Comparison of ENCODE assay signal across 8 cellular contexts in the genomic region with DNA sequence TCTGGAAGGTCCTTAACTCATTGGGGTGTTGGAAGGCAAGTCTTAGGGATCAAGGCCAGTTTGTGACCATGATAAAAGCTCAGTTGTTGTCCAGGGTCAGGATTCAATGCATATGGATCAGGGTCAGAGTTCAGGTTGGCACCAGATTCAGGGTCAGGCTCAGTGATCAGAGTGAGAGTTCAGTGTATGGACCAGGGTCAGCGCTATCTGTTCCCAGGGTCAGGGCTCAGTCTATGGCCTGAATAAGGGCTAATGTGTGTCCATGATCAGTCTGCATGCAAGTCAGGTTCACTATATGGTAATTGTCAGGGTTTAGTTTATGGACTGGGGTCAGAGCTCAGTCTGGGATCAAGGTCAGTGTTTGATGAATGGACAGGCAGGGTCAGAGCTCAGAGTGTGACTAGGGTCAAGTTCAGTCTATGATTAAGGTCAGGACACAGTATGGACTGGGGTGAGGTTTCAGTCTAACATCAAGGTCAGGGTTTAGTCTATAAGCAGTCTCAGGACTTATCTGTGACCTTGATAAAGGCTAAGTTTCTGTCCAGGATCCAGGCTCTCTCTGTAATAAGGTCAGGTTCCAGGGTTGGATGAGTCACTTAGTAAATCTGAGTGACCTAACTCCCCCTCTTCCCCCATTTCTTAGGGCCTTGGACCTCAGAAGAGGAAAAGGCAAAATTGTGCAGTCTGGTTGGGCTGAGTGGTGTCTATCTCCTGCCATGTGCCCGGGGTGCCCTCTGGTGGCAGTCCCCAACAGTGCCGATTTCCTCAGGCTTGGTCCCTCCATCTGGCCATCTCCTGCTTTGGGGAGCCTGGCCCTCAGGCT. TPM values are rescaled to one million over a fixed set of nuclear protein-coding genes. Genes with fewer than 3 reads are reported as not detected.
DNase-seq lines count a peak whose midpoint lies in the region; ATAC-seq lines count a peak whose summit lies in the region.

No MANE protein-coding gene starts in this region.

- H2BK5ac ChIP-seq in mesenchymal stem cell (ENCODE audit: low read depth, low read length, poor library complexity, severe bottlenecking) = no peak overlapping the region

- H3K4me1 Mint-ChIP-seq in activated CD4-positive, alpha-beta memory T cell treated with anti-CD3 and anti-CD28 coated beads for 36 hours (ENCODE audit: low read depth) = peaks cover 22% of the 10 kb centered on the region

- no peak overlapping the region for H3K27ac ChIP-seq in mesenchymal stem cell (ENCODE audit: low read length, poor library complexity, severe bottlenecking)

- H3K27ac Mint-ChIP-seq in activated CD4-positive, alpha-beta memory T cell treated with anti-CD3 and anti-CD28 coated beads for 36 hours = no peak overlapping the region

- H3K4me3 Mint-ChIP-seq in activated CD4-positive, alpha-beta memory T cell treated with anti-CD3 and anti-CD28 coated beads for 36 hours = no peak overlapping the region

- ATAC-seq in HG02870 (IDR thresholded peaks at IDR 0.05; ENCODE audit: unreplicated experiment) (peak; percentile 66), HG03139 (IDR thresholded peaks at IDR 0.05; ENCODE audit: unreplicated experiment) (no peak)

- H2BK120ac ChIP-seq in mesenchymal stem cell (ENCODE audit: low read depth, low read length) = no peak overlapping the region

- CTCF ChIA-PET in activated CD4-positive, alpha-beta memory T cell treated with anti-CD3 and anti-CD28 coated beads for 36 hours (lab: Charles Lee) = interaction anchor here (0.5 to 11.4 kb wide), 17 partner anchors 8 to 665 kb away, joined by 3 to 250 read pairs (median 10); a partner anchor contains a TSS

- H3K14ac ChIP-seq in mesenchymal stem cell (ENCODE audit: low read length in 2 of 2) = no peak overlapping the region

- H4K8ac ChIP-seq in mesenchymal stem cell (ENCODE audit: low read length) = no peak overlapping the region

- POLR2A ChIA-PET in activated CD4-positive, alpha-beta memory T cell treated with anti-CD3 and anti-CD28 coated beads for 36 hours (lab: Charles Lee) = no interaction called here

- no peaks in the 10 kb centered on the region for H3K36me3 ChIP-seq in mesenchymal stem cell (ENCODE audit: control insufficient read depth in 1 of 2, insufficient read depth in 2 of 2, low read depth in 1 of 2, low read length in 2 of 2)

- no peak overlapping the region for H3K23ac ChIP-seq in mesenchymal stem cell (ENCODE audit: low read length in 2 of 2)

- WGBS in mesenchymal stem cell = 17% methylated on average over 3 of the region's 3 CpGs

- no peak overlapping the region for H2AFZ ChIP-seq in mesenchymal stem cell (ENCODE audit: low read depth, low read length)

- no peak overlapping the region for H3K4me2 ChIP-seq in mesenchymal stem cell (ENCODE audit: low read length, poor library complexity, severe bottlenecking)

- peaks cover 32% of the 10 kb centered on the region for H3K27me3 Mint-ChIP-seq in activated CD4-positive, alpha-beta memory T cell treated with anti-CD3 and anti-CD28 coated beads for 36 hours

- no peak overlapping the region for H4K91ac ChIP-seq in mesenchymal stem cell (ENCODE audit: low read length)

- no peaks in the 10 kb centered on the region for H3K79me1 ChIP-seq in mesenchymal stem cell (replicated peaks; ENCODE audit: low read length, poor library complexity, severe bottlenecking)

- no peaks in the 10 kb centered on the region for H3K9me3 Mint-ChIP-seq in activated CD4-positive, alpha-beta memory T cell treated with anti-CD3 and anti-CD28 coated beads for 36 hours

- H3K4me3 ChIP-seq in mesenchymal stem cell (ENCODE audit: insufficient read depth in 1 of 2, low read depth in 1 of 2, low read length in 2 of 2) = no peak overlapping the region

- no peak overlapping the region for H2AK5ac ChIP-seq in mesenchymal stem cell (ENCODE audit: low read length, severe bottlenecking)

- no peak overlapping the region for H3K4ac ChIP-seq in mesenchymal stem cell (ENCODE audit: low read depth in 1 of 2, low read length in 2 of 2)

- DNase-seq in EL = peak; percentile 79
- DNase-seq in NCI-H748 treated with DMSO at 0.1 percent for 48 hours (lab: John Stamatoyannopoulos, UW) = peak; percentile 48
- peak; percentile 87 for DNase-seq in activated CD4-positive, alpha-beta memory T cell treated with anti-CD3 and anti-CD28 coated beads for 36 hours
- peak; percentile 55 for DNase-seq in effector CD4-positive, alpha-beta T cell
- peak; percentile 71 for DNase-seq in mesenchymal stem cell
- peak; percentile 67 to 73 for DNase-seq in stimulated activated CD8-positive, alpha-beta memory T cell treated with anti-CD3 and anti-CD28 coated beads, Interleukin-2, amount 100 ng/mL, for 48 hours (ENCODE audit: low read depth in 2 of 2)

- H3K18ac ChIP-seq in mesenchymal stem cell (ENCODE audit: low read depth in 1 of 2, low read length in 2 of 2) = no peak overlapping the region

- peaks cover 84 to 89% of the 10 kb centered on the region in 2 experiments for H3K27me3 ChIP-seq in mesenchymal stem cell (ENCODE audit: control insufficient read depth in 1 of 2, insufficient read depth in 1 of 2, low read length in 2 of 2)

- peaks cover 2% of the 10 kb centered on the region for H3K4me1 ChIP-seq in mesenchymal stem cell (ENCODE audit: control insufficient read depth, insufficient read depth, low read depth, low read length)

- no peaks in the 10 kb centered on the region for H3K36me3 Mint-ChIP-seq in activated CD4-positive, alpha-beta memory T cell treated with anti-CD3 and anti-CD28 coated beads for 36 hours

- no peak overlapping the region for H2BK12ac ChIP-seq in mesenchymal stem cell (ENCODE audit: low read length in 2 of 2)

- H3K9ac ChIP-seq in mesenchymal stem cell (ENCODE audit: low read length) = no peak overlapping the region

- H2BK15ac ChIP-seq in mesenchymal stem cell (ENCODE audit: low read depth, poor library complexity, severe bottlenecking) = no peak overlapping the region

- no peaks in the 10 kb centered on the region for H3K9me3 ChIP-seq in mesenchymal stem cell (ENCODE audit: control insufficient read depth, low read length)

- intact Hi-C loops in activated CD4-positive, alpha-beta memory T cell treated with anti-CD3 and anti-CD28 coated beads for 36 hours (cut with micrococcal nuclease) = loop anchor here (1.0 to 2.0 kb wide), 4 partner anchors 41 to 85 kb away; no protein-coding TSS in a partner anchor

RNA-seq across cellular contexts. Expression of a gene that starts 23.8 kb away (rescaled TPM):
- total RNA-seq in activated CD4-positive, alpha-beta memory T cell treated with anti-CD3 and anti-CD28 coated beads for 36 hours = not detected
- not detected for polyA plus RNA-seq in mesenchymal stem cell (2013, experiment 1 of 2)
- polyA plus RNA-seq in mesenchymal stem cell (2013, experiment 2 of 2) = not detected

RNA-seq across cellular contexts. Expression of a gene that starts 38.0 kb away (rescaled TPM):
- total RNA-seq in activated CD4-positive, alpha-beta memory T cell treated with anti-CD3 and anti-CD28 coated beads for 36 hours = under 1 TPM; 0.10 to 0.12 TPM
- polyA plus RNA-seq in mesenchymal stem cell (2013, experiment 1 of 2) = not detected
- not detected for polyA plus RNA-seq in mesenchymal stem cell (2013, experiment 2 of 2)
